ENCODE assay signal across 1 cellular context in genomic region chr11:9613118-9613829, GRCh38.
TF ChIP-seq lines count a peak whose summit lies in the region.

No MANE protein-coding gene starts in this region.

TF ChIP-seq in WTC11, 78 proteins besides CTCF, POLR2A, EP300 and RAD21 (continued from another document):
- peak; percentile 51; the same call in 1 of the 2 replicates for TF ChIP-seq AFF4 (CRISPR knock-in tag; IDR thresholded peaks at IDR 0.05; ENCODE audit: borderline replicate concordance)
- TF ChIP-seq MXD4 (CRISPR knock-in tag; IDR thresholded peaks at IDR 0.05; ENCODE audit: borderline replicate concordance): no peak
- TF ChIP-seq ETV6 (CRISPR knock-in tag; IDR thresholded peaks at IDR 0.05): peak; percentile 54
- TF ChIP-seq EMX1 (CRISPR knock-in tag; IDR thresholded peaks at IDR 0.05): 0 out of 2 replicates have a peak, but pooled peaks have one; percentile 24
- TF ChIP-seq ZNF425 (CRISPR knock-in tag; conservative IDR thresholded peaks at IDR 0.05): no peak
- TF ChIP-seq AR (CRISPR knock-in tag; IDR thresholded peaks at IDR 0.05): no peak
- no peak for TF ChIP-seq E2F4 (CRISPR knock-in tag; IDR thresholded peaks at IDR 0.05; ENCODE audit: borderline replicate concordance, low read depth)
- no peak for TF ChIP-seq FOXJ3 (CRISPR knock-in tag; IDR thresholded peaks at IDR 0.05; ENCODE audit: borderline replicate concordance)
- TF ChIP-seq ATF2 (CRISPR knock-in tag; IDR thresholded peaks at IDR 0.05; ENCODE audit: borderline replicate concordance, low read depth): no peak
- no peak for TF ChIP-seq ZNF138 (CRISPR knock-in tag; conservative IDR thresholded peaks at IDR 0.05)
- peak; percentile 51; the same call in 1 of the 2 replicates for TF ChIP-seq ZNF121 (CRISPR knock-in tag; IDR thresholded peaks at IDR 0.05)
- no peak for TF ChIP-seq ATF3 (CRISPR knock-in tag; conservative IDR thresholded peaks at IDR 0.05)
- no peak for TF ChIP-seq CREM (CRISPR knock-in tag; IDR thresholded peaks at IDR 0.05)
- TF ChIP-seq ZNF317 (CRISPR knock-in tag; IDR thresholded peaks at IDR 0.05; ENCODE audit: borderline replicate concordance, low read depth): no peak
- no peak for TF ChIP-seq TEAD1 (CRISPR knock-in tag; IDR thresholded peaks at IDR 0.05)
- no peak for TF ChIP-seq IRF2 (CRISPR knock-in tag; IDR thresholded peaks at IDR 0.05; ENCODE audit: borderline replicate concordance, low read depth)
- no peak for TF ChIP-seq USF1 (CRISPR knock-in tag; IDR thresholded peaks at IDR 0.05)
- no peak for TF ChIP-seq ZNF671 (CRISPR knock-in tag; IDR thresholded peaks at IDR 0.05)
